ENCODE assay signal across 26 cellular contexts in the genomic region with DNA sequence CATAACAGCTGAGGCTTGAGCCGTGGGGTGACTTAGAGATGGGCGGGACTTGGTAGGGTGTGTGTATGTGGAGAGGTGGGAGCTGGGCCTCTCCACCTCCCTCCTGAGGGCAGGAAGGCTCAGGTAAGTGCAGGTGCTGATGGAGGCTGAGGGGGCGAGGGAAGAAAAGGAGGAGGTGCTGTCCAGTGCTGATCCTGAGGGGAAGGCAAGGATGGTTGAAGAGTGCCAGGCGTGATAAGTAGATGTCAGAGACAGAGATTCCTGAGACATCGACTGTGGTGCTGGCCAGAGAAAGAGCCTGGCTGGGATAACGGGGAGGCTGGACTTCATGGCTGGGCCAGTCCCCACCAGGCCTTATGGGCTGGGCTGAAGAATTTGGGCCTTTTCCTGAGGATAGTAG.
"Had no signal": no experiment of that assay in that cellular context is flagged by ENCODE, and none has a peak within 500 bp of the region (broad histone marks: within the 10 kb centered on the region; RNA-seq: fewer than 3 reads in every experiment).

No MANE protein-coding gene starts in this region.

- H3K9me3 ChIP-seq: adrenal gland, ascending aorta, psoas muscle, suprapubic skin, upper lobe of right lung had no signal

- H3K27ac ChIP-seq: adrenal gland, ascending aorta, cardiac muscle cell, parathyroid adenoma, psoas muscle, suprapubic skin, tibial artery, upper lobe of right lung, VCaP had no signal

- H3K4me1 ChIP-seq: adrenal gland, ascending aorta, parathyroid adenoma, psoas muscle, suprapubic skin, tibial artery, upper lobe of right lung had no signal

- H3K36me3 ChIP-seq: adrenal gland, ascending aorta, cardiac muscle cell, suprapubic skin, tibial artery, upper lobe of right lung had no signal

- H2AFZ ChIP-seq: parathyroid adenoma had no signal

- FAIRE-seq: endothelial cell of umbilical vein, TTC549 had no signal

- H3K27me3 ChIP-seq: adrenal gland, ascending aorta, cardiac muscle cell, tibial artery had no signal

- DNase-seq: activated CD4-positive, alpha-beta T cell treated with anti-CD3 and anti-CD28 coated beads for 4 hours; activated CD4-positive, alpha-beta T cell treated with anti-CD3 and anti-CD28 coated beads, Interleukin-2, amount 50 U/mL, for 4 hours; activated effector memory CD4-positive, alpha-beta T cell treated with anti-CD3 and anti-CD28 coated beads, Interleukin-2, amount 50 U/mL, for 16 hours; activated naive CD4-positive, alpha-beta T cell treated with anti-CD3 and anti-CD28 coated beads for 36 hours; activated naive CD8-positive, alpha-beta T cell treated with anti-CD3 and anti-CD28 coated beads for 36 hours; adrenal gland; cortex of kidney; effector memory CD8-positive, alpha-beta T cell; foreskin fibroblast; head of caudate nucleus; hippocampal formation; immature natural killer cell; midbrain; naive thymus-derived CD4-positive, alpha-beta T cell; nucleus accumbens; psoas muscle; stimulated activated naive CD4-positive, alpha-beta T cell; tibial artery; upper lobe of right lung had no signal

- ATAC-seq: effector memory CD8-positive, alpha-beta T cell; naive thymus-derived CD4-positive, alpha-beta T cell; psoas muscle; upper lobe of right lung had no signal

- H3K79me2 ChIP-seq: parathyroid adenoma had no signal

- H3K9ac ChIP-seq: parathyroid adenoma had no signal

- H3K4me3 ChIP-seq: adrenal gland, ascending aorta, cardiac muscle cell, psoas muscle, suprapubic skin, tibial artery, upper lobe of right lung had no signal
